13 cellular contexts compared by ENCODE assay signal in genomic region chr6:107730106-107730505, GRCh38.
A peak's percentile ranks its signal among the peaks of the same experiment; 100 is the strongest.
DNase-seq lines count a peak whose midpoint lies in the region; ATAC-seq and TF ChIP-seq lines count a peak whose summit lies in the region.
"Had no signal": no experiment of that assay in that cellular context is flagged by ENCODE, and none has a peak within 500 bp of the region (broad histone marks: within the 10 kb centered on the region; RNA-seq: fewer than 3 reads in every experiment).

No MANE protein-coding gene starts in this region.

- WGBS in testis, 2 donors = 80 to 88% methylated on average over 7 of the region's 7 CpGs

- no peak overlapping the region for H3K27ac Mint-ChIP-seq in stimulated activated naive B cell treated with anti-CD40 and anti-IgM and Interleukin-4, amounts not matched to agents 10 μg/mL and 1 μg/mL and 100 μg/mL, for 72 hours

- H3K36me3 ChIP-seq in testis (ENCODE audit: low read depth, missing control alignments) = no peaks in the 10 kb centered on the region
- H3K36me3 ChIP-seq: esophagus muscularis mucosa had no signal

- TF ChIP-seq POLR2A in testis (IDR thresholded peaks at IDR 0.05) = no peak

- intact Hi-C loops in testis (cut with DNase I; ENCODE audit: low total_unique reads) = no loop called here

- no peaks in the 10 kb centered on the region for H3K9me3 Mint-ChIP-seq in stimulated activated naive B cell treated with anti-CD40 and anti-IgM and Interleukin-4, amounts not matched to agents 10 μg/mL and 1 μg/mL and 100 μg/mL, for 72 hours
- H3K9me3 Mint-ChIP-seq: CD4-positive, CD25-positive, alpha-beta regulatory T cell had no signal

- TF ChIP-seq CTCF in testis (IDR thresholded peaks at IDR 0.05) = no peak

- no peaks in the 10 kb centered on the region for H3K27me3 ChIP-seq in testis

- DNase-seq in NCI-H69 (lab: John Stamatoyannopoulos, UW) (peak; percentile 17), testis (no peak), DMS53 treated with DMSO at 0.1 percent for 48 hours (lab: John Stamatoyannopoulos, UW; ENCODE audit: unreplicated experiment) (no peak)
- peak; percentile 58 for DNase-seq in activated CD4-positive, alpha-beta T cell treated with anti-CD3 and anti-CD28 coated beads, Interleukin-2, amount 50 U/mL, for 1 hour
- peak; percentile 48 for DNase-seq in central memory CD4-positive, alpha-beta T cell
- peak; percentile 34 to 37 for DNase-seq in stimulated activated CD4-positive, alpha-beta T cell treated with anti-CD3 and anti-CD28 coated beads, Interleukin-4, amount 100 ng/mL, for 4 hours
- no peak for DNase-seq in stimulated activated naive B cell treated with anti-CD40 and anti-IgM and Interleukin-4, amounts not matched to agents 10 μg/mL and 1 μg/mL and 100 μg/mL, for 72 hours
- DNase-seq: CD4-positive, CD25-positive, alpha-beta regulatory T cell; mucosa of descending colon; NCI-H1092; retina had no signal

- no peak overlapping the region for H3K4me3 Mint-ChIP-seq in stimulated activated naive B cell treated with anti-CD40 and anti-IgM and Interleukin-4, amounts not matched to agents 10 μg/mL and 1 μg/mL and 100 μg/mL, for 72 hours

- no peak overlapping the region for H3K4me3 ChIP-seq in testis
- H3K4me3 ChIP-seq: esophagus muscularis mucosa, mucosa of descending colon had no signal

- H3K27me3 Mint-ChIP-seq in stimulated activated naive B cell treated with anti-CD40 and anti-IgM and Interleukin-4, amounts not matched to agents 10 μg/mL and 1 μg/mL and 100 μg/mL, for 72 hours = no peaks in the 10 kb centered on the region
- H3K27me3 Mint-ChIP-seq: CD4-positive, CD25-positive, alpha-beta regulatory T cell had no signal

- H3K27ac ChIP-seq in testis = no peak overlapping the region
- H3K27ac ChIP-seq: esophagus muscularis mucosa had no signal

- no peaks in the 10 kb centered on the region for H3K9me3 ChIP-seq in testis
- H3K9me3 ChIP-seq: esophagus muscularis mucosa, mucosa of descending colon had no signal

- no peak for ATAC-seq in HG02885 (IDR thresholded peaks at IDR 0.05; ENCODE audit: poor library complexity, unreplicated experiment)
- ATAC-seq in stimulated activated naive B cell treated with anti-CD40 and anti-IgM and Interleukin-4, amounts not matched to agents 10 μg/mL and 1 μg/mL and 100 μg/mL, for 72 hours (replicated peaks) = no peak

- H3K4me1 ChIP-seq in testis = no peaks in the 10 kb centered on the region
- H3K4me1 ChIP-seq: esophagus muscularis mucosa had no signal

- peaks cover 1 to 5% of the 10 kb centered on the region in 2 donors for H3K36me3 Mint-ChIP-seq in stimulated activated naive B cell treated with anti-CD40 and anti-IgM and Interleukin-4, amounts not matched to agents 10 μg/mL and 1 μg/mL and 100 μg/mL, for 72 hours

- peaks cover 20 to 26% of the 10 kb centered on the region in 2 donors for H3K4me1 Mint-ChIP-seq in stimulated activated naive B cell treated with anti-CD40 and anti-IgM and Interleukin-4, amounts not matched to agents 10 μg/mL and 1 μg/mL and 100 μg/mL, for 72 hours

Comparison
In these comparisons a context has a peak if more than half of its experiments do, and no peak if none do; other contexts are left out.
1. DNase-seq: peak in NCI-H69 (single experiment), activated CD4-positive, alpha-beta T cell treated with anti-CD3 and anti-CD28 coated beads, Interleukin-2, amount 50 U/mL, for 1 hour (single experiment), central memory CD4-positive, alpha-beta T cell (single experiment) and stimulated activated CD4-positive, alpha-beta T cell treated with anti-CD3 and anti-CD28 coated beads, Interleukin-4, amount 100 ng/mL, for 4 hours (2 of 2); none in testis (single experiment), stimulated activated naive B cell treated with anti-CD40 and anti-IgM and Interleukin-4, amounts not matched to agents 10 μg/mL and 1 μg/mL and 100 μg/mL, for 72 hours (single experiment) and DMS53 treated with DMSO at 0.1 percent for 48 hours (single experiment).